Comparison of ENCODE assay signal across 10 cellular contexts in genomic region chr2:38187416-38188127, GRCh38.
DNase-seq lines count a peak whose midpoint lies in the region; ATAC-seq and TF ChIP-seq lines count a peak whose summit lies in the region.
"Had no signal": no experiment of that assay in that cellular context is flagged by ENCODE, and none has a peak within 500 bp of the region (broad histone marks: within the 10 kb centered on the region; RNA-seq: fewer than 3 reads in every experiment).

No MANE protein-coding gene starts in this region.

- H3K4me1 ChIP-seq in colonic mucosa (no peaks in the 10 kb centered on the region), testis (no peaks in the 10 kb centered on the region)

- TF ChIP-seq CTCF in LNCaP clone FGC (IDR thresholded peaks at IDR 0.05; ENCODE audit: control insufficient read depth, extremely low read depth, insufficient read depth) (no peak), colonic mucosa (IDR thresholded peaks at IDR 0.05) (no peak), testis (IDR thresholded peaks at IDR 0.05) (no peak)

- H3K9ac ChIP-seq in colonic mucosa (ENCODE audit: low read depth in 2 of 2, low read length in 2 of 2) = no peak overlapping the region

- ATAC-seq in left lobe of liver (peak; percentile 98), HG03469 (IDR thresholded peaks at IDR 0.05; ENCODE audit: unreplicated experiment) (no peak)
- ATAC-seq: stimulated activated effector memory CD8-positive, alpha-beta T cell treated with anti-CD3 and anti-CD28 coated beads, Interleukin-12 subunit alpha, Interleukin-12 subunit beta, amount 100 ng/mL, for 72 hours had no signal

- H3K27me3 ChIP-seq in colonic mucosa (no peaks in the 10 kb centered on the region), testis (no peaks in the 10 kb centered on the region)

- H3K9me3 ChIP-seq in colonic mucosa (no peaks in the 10 kb centered on the region), testis (no peaks in the 10 kb centered on the region)

- TF ChIP-seq POLR2A in testis (IDR thresholded peaks at IDR 0.05) = no peak

- 40 to 44% methylated on average over 5 of the region's 5 CpGs for WGBS in testis, 2 donors

- peak; percentile 27 for DNase-seq in LNCaP clone FGC (ENCODE audit: low read depth)
- peak; percentile 45 for DNase-seq in colonic mucosa
- peak; percentile 78 for DNase-seq in left lobe of liver (ENCODE audit: low spot score)
- peak; percentile 82 for DNase-seq in testis
- no peak for DNase-seq in activated CD8-positive, alpha-beta memory T cell treated with anti-CD3 and anti-CD28 coated beads for 24 hours
- no peak for DNase-seq in NCI-H1048 (lab: John Stamatoyannopoulos, UW)
- DNase-seq in HuH-7 (ENCODE audit: low spot score) = no peak
- DNase-seq: nucleus accumbens had no signal

- intact Hi-C loops in colonic mucosa (cut with DNase I) (no loop called here), testis (cut with DNase I; ENCODE audit: low total_unique reads) (no loop called here)

- no peaks in the 10 kb centered on the region for H3K36me3 ChIP-seq in colonic mucosa
- no peaks in the 10 kb centered on the region for H3K36me3 ChIP-seq in testis (ENCODE audit: low read depth, missing control alignments)

- H3K4me3 ChIP-seq in LNCaP clone FGC (ENCODE audit: low read depth, low read length) = no peak overlapping the region
- H3K4me3 ChIP-seq in colonic mucosa = no peak overlapping the region
- no peak overlapping the region for H3K4me3 ChIP-seq in testis

- H3K27ac ChIP-seq in colonic mucosa = no peak overlapping the region
- peak overlapping the region; percentile 59 to 82 for H3K27ac ChIP-seq in testis

Comparison
In these comparisons a context has a peak if more than half of its experiments do, and no peak if none do; other contexts are left out.
1. DNase-seq: peak in LNCaP clone FGC (single experiment), colonic mucosa (single experiment), left lobe of liver (single experiment) and testis (single experiment); none in activated CD8-positive, alpha-beta memory T cell treated with anti-CD3 and anti-CD28 coated beads for 24 hours (single experiment), NCI-H1048 (single experiment) and HuH-7 (single experiment).